In genomic region chr5:32233696-32234447, GRCh38 we compare ENCODE assay signal across 1 cellular context.
A peak's percentile ranks its signal among the peaks of the same experiment; 100 is the strongest.
TF ChIP-seq lines count a peak whose summit lies in the region.

No MANE protein-coding gene starts in this region.

TF ChIP-seq in HepG2, 621 proteins besides CTCF, POLR2A, EP300 and RAD21 (continued from another document and continues in another):
- TF ChIP-seq, protein P1, sequence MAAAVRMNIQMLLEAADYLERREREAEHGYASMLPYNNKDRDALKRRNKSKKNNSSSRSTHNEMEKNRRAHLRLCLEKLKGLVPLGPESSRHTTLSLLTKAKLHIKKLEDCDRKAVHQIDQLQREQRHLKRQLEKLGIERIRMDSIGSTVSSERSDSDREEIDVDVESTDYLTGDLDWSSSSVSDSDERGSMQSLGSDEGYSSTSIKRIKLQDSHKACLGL (CRISPR knock-in tag; IDR thresholded peaks at IDR 0.05), result no peak
- TF ChIP-seq ZFX (CRISPR knock-in tag; IDR thresholded peaks at IDR 0.05; ENCODE audit: low read depth) (peak; percentile 66; the same call in 1 of the 2 replicates), ZBTB39 (CRISPR knock-in tag; IDR thresholded peaks at IDR 0.05) (peak; percentile 88), RFX1 (IDR thresholded peaks at IDR 0.05) (no peak), ZNF781 (CRISPR knock-in tag; IDR thresholded peaks at IDR 0.05; ENCODE audit: borderline replicate concordance, not compliant biosample characterization) (peak; percentile 32), ZNF577 (CRISPR knock-in tag; IDR thresholded peaks at IDR 0.05; ENCODE audit: borderline replicate concordance, low read depth) (no peak), ZSCAN30 (CRISPR knock-in tag; IDR thresholded peaks at IDR 0.05) (no peak), ZBTB8A (CRISPR knock-in tag; IDR thresholded peaks at IDR 0.05; ENCODE audit: borderline replicate concordance, low read depth) (no peak), ZFAT (CRISPR knock-in tag; conservative IDR thresholded peaks at IDR 0.05) (no peak), ZFP36L1 (CRISPR knock-in tag; IDR thresholded peaks at IDR 0.05) (peak; percentile 71; the same call in 1 of the 2 replicates), ZNF580 (CRISPR knock-in tag; IDR thresholded peaks at IDR 0.05; ENCODE audit: borderline replicate concordance, low read depth) (peak; percentile 44; the same call in 1 of the 2 replicates), KLF15 (CRISPR knock-in tag; IDR thresholded peaks at IDR 0.05; ENCODE audit: borderline replicate concordance) (no peak), KLF12 (CRISPR knock-in tag; IDR thresholded peaks at IDR 0.05; ENCODE audit: borderline replicate concordance) (no peak), ZBTB43 (CRISPR knock-in tag; conservative IDR thresholded peaks at IDR 0.05) (no peak), HDAC1 (CRISPR knock-in tag; IDR thresholded peaks at IDR 0.05) (peak; percentile 97), HMGA1 (CRISPR knock-in tag; conservative IDR thresholded peaks at IDR 0.05) (no peak), ZSCAN21 (CRISPR knock-in tag; IDR thresholded peaks at IDR 0.05; ENCODE audit: borderline replicate concordance) (peak; percentile 76; the same call in 1 of the 2 replicates), JUN (CRISPR knock-in tag; IDR thresholded peaks at IDR 0.05) (no peak), NR1H2 (CRISPR knock-in tag; IDR thresholded peaks at IDR 0.05; ENCODE audit: borderline replicate concordance, low read depth) (no peak), ZNF674 (CRISPR knock-in tag; IDR thresholded peaks at IDR 0.05; ENCODE audit: low read depth) (no peak), ZKSCAN1 (IDR thresholded peaks at IDR 0.05; ENCODE audit: low read length) (no peak), ZBTB7A (CRISPR knock-in tag; IDR thresholded peaks at IDR 0.05) (peak; percentile 23; the same call in 1 of the 2 replicates), ZNF451 (CRISPR knock-in tag; IDR thresholded peaks at IDR 0.05) (no peak), DBP (CRISPR knock-in tag; IDR thresholded peaks at IDR 0.05; ENCODE audit: not compliant biosample characterization) (no peak), ZNF512 (CRISPR knock-in tag; IDR thresholded peaks at IDR 0.05) (no peak), AGO2 (optimal IDR thresholded peaks at IDR 0.05; ENCODE audit: low read depth, low read length) (no peak)
- TF ChIP-seq, protein P2, sequence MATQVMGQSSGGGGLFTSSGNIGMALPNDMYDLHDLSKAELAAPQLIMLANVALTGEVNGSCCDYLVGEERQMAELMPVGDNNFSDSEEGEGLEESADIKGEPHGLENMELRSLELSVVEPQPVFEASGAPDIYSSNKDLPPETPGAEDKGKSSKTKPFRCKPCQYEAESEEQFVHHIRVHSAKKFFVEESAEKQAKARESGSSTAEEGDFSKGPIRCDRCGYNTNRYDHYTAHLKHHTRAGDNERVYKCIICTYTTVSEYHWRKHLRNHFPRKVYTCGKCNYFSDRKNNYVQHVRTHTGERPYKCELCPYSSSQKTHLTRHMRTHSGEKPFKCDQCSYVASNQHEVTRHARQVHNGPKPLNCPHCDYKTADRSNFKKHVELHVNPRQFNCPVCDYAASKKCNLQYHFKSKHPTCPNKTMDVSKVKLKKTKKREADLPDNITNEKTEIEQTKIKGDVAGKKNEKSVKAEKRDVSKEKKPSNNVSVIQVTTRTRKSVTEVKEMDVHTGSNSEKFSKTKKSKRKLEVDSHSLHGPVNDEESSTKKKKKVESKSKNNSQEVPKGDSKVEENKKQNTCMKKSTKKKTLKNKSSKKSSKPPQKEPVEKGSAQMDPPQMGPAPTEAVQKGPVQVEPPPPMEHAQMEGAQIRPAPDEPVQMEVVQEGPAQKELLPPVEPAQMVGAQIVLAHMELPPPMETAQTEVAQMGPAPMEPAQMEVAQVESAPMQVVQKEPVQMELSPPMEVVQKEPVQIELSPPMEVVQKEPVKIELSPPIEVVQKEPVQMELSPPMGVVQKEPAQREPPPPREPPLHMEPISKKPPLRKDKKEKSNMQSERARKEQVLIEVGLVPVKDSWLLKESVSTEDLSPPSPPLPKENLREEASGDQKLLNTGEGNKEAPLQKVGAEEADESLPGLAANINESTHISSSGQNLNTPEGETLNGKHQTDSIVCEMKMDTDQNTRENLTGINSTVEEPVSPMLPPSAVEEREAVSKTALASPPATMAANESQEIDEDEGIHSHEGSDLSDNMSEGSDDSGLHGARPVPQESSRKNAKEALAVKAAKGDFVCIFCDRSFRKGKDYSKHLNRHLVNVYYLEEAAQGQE (IDR thresholded peaks at IDR 0.05; ENCODE audit: borderline replicate concordance in 1 of 2, low read depth in 1 of 2, low read length in 2 of 2), result 0 out of 4 replicates have a peak, but pooled peaks of 1 of the 2 experiments have one; percentile 30
- TF ChIP-seq, protein P3, sequence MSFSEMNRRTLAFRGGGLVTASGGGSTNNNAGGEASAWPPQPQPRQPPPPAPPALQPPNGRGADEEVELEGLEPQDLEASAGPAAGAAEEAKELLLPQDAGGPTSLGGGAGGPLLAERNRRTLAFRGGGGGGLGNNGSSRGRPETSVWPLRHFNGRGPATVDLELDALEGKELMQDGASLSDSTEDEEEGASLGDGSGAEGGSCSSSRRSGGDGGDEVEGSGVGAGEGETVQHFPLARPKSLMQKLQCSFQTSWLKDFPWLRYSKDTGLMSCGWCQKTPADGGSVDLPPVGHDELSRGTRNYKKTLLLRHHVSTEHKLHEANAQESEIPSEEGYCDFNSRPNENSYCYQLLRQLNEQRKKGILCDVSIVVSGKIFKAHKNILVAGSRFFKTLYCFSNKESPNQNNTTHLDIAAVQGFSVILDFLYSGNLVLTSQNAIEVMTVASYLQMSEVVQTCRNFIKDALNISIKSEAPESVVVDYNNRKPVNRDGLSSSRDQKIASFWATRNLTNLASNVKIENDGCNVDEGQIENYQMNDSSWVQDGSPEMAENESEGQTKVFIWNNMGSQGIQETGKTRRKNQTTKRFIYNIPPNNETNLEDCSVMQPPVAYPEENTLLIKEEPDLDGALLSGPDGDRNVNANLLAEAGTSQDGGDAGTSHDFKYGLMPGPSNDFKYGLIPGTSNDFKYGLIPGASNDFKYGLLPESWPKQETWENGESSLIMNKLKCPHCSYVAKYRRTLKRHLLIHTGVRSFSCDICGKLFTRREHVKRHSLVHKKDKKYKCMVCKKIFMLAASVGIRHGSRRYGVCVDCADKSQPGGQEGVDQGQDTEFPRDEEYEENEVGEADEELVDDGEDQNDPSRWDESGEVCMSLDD (CRISPR knock-in tag; IDR thresholded peaks at IDR 0.05; ENCODE audit: borderline replicate concordance), result no peak
- TF ChIP-seq, protein P4, sequence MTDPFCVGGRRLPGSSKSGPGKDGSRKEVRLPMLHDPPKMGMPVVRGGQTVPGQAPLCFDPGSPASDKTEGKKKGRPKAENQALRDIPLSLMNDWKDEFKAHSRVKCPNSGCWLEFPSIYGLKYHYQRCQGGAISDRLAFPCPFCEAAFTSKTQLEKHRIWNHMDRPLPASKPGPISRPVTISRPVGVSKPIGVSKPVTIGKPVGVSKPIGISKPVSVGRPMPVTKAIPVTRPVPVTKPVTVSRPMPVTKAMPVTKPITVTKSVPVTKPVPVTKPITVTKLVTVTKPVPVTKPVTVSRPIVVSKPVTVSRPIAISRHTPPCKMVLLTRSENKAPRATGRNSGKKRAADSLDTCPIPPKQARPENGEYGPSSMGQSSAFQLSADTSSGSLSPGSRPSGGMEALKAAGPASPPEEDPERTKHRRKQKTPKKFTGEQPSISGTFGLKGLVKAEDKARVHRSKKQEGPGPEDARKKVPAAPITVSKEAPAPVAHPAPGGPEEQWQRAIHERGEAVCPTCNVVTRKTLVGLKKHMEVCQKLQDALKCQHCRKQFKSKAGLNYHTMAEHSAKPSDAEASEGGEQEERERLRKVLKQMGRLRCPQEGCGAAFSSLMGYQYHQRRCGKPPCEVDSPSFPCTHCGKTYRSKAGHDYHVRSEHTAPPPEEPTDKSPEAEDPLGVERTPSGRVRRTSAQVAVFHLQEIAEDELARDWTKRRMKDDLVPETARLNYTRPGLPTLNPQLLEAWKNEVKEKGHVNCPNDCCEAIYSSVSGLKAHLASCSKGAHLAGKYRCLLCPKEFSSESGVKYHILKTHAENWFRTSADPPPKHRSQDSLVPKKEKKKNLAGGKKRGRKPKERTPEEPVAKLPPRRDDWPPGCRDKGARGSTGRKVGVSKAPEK (CRISPR knock-in tag; IDR thresholded peaks at IDR 0.05; ENCODE audit: borderline replicate concordance), result no peak
- TF ChIP-seq, protein P5, sequence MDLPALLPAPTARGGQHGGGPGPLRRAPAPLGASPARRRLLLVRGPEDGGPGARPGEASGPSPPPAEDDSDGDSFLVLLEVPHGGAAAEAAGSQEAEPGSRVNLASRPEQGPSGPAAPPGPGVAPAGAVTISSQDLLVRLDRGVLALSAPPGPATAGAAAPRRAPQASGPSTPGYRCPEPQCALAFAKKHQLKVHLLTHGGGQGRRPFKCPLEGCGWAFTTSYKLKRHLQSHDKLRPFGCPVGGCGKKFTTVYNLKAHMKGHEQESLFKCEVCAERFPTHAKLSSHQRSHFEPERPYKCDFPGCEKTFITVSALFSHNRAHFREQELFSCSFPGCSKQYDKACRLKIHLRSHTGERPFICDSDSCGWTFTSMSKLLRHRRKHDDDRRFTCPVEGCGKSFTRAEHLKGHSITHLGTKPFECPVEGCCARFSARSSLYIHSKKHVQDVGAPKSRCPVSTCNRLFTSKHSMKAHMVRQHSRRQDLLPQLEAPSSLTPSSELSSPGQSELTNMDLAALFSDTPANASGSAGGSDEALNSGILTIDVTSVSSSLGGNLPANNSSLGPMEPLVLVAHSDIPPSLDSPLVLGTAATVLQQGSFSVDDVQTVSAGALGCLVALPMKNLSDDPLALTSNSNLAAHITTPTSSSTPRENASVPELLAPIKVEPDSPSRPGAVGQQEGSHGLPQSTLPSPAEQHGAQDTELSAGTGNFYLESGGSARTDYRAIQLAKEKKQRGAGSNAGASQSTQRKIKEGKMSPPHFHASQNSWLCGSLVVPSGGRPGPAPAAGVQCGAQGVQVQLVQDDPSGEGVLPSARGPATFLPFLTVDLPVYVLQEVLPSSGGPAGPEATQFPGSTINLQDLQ (CRISPR knock-in tag; IDR thresholded peaks at IDR 0.05), result no peak; the same call in 1 of the 2 replicates
